In the genomic region with DNA sequence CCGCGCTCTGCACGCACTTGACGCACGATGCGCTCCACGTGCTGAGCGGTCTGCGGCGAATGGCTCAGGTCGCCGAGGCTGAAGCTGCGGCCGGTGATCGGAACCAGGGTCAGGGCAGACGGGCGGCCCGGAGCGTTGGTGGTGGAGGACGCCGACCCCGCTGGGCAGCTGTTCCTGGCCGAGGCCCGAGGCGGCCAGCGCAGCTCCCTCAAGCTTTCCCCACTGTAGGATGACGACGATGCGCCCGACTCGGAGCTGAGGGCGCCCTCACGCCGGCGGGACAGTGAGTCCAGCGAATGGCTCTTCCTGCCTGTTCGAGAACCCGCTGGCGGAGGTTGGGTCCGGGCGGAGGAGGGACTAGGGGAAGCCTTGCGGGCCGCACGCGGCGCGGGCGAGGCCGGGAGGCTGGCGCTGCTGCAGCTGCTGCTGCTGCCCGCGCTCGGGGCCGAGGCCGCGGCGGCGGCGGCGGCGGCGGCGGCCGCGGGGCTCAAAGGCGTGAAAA, we compare ENCODE assay signal across 1 cellular context.
TF ChIP-seq lines count a peak whose summit lies in the region.

No MANE protein-coding gene starts in this region.

TF ChIP-seq in HepG2, 621 proteins besides CTCF, POLR2A, EP300 and RAD21:
- TF ChIP-seq ZNF776 (CRISPR knock-in tag; IDR thresholded peaks at IDR 0.05) (0 out of 2 replicates have a peak, but pooled peaks have one; percentile 30), FOXM1 (CRISPR knock-in tag; IDR thresholded peaks at IDR 0.05) (no peak), TCF7 (IDR thresholded peaks at IDR 0.05; ENCODE audit: low read depth) (no peak), HES4 (CRISPR knock-in tag; IDR thresholded peaks at IDR 0.05; ENCODE audit: borderline replicate concordance) (0 out of 2 replicates have a peak, but pooled peaks have one; percentile 16), ZNF619 (CRISPR knock-in tag; IDR thresholded peaks at IDR 0.05) (no peak), ATF7 (IDR thresholded peaks at IDR 0.05) (no peak), ATF7 (CRISPR knock-in tag; IDR thresholded peaks at IDR 0.05) (no peak), GMEB2 (CRISPR knock-in tag; IDR thresholded peaks at IDR 0.05; ENCODE audit: low read depth) (no peak), ZFX (CRISPR knock-in tag; IDR thresholded peaks at IDR 0.05; ENCODE audit: low read depth) (peak; percentile 9; the same call in 1 of the 2 replicates), HOXA7 (CRISPR knock-in tag; IDR thresholded peaks at IDR 0.05) (no peak), SATB2 (CRISPR knock-in tag; IDR thresholded peaks at IDR 0.05) (no peak), POGK (CRISPR knock-in tag; conservative IDR thresholded peaks at IDR 0.05) (no peak), TARDBP (CRISPR knock-in tag; IDR thresholded peaks at IDR 0.05) (no peak), ZNF576 (CRISPR knock-in tag; IDR thresholded peaks at IDR 0.05) (0 out of 2 replicates have a peak, but pooled peaks have one; percentile 32)
